In genomic region chr9:70510157-70510770, GRCh38 we compare ENCODE assay signal across 9 cellular contexts.
DNase-seq lines count a peak whose midpoint lies in the region; ATAC-seq, FAIRE-seq and TF ChIP-seq lines count a peak whose summit lies in the region.
"Had no signal": no experiment of that assay in that cellular context is flagged by ENCODE, and none has a peak within 500 bp of the region (broad histone marks: within the 10 kb centered on the region; RNA-seq: fewer than 3 reads in every experiment).

No MANE protein-coding gene starts in this region.

- H3K27ac ChIP-seq in K562 (ENCODE audit: extremely low read depth, low read depth, low read length) = no peak overlapping the region

- H3K4me3 ChIP-seq in K562 = no peak overlapping the region

- H3K9me3 ChIP-seq in K562 (replicated peaks; ENCODE audit: control insufficient read depth, insufficient read depth, low read depth, low read length) = no peaks in the 10 kb centered on the region

- BruUV-seq in K562 (replicated peaks; lab: Mats Ljungman, UMichigan) = no TSS peak

- DNase-seq in D721Med (ENCODE audit: insufficient read length, low spot score) (no peak), K562 (ENCODE audit: extremely low read depth in 1 of 4, low spot score in 3 of 4) (peak; percentile 36 to 55 (median 36)), mesothelial cell of epicardium (ENCODE audit: low spot score in 2 of 2, unreplicated experiment in 2 of 2) (no peak), NCI-H128 (lab: John Stamatoyannopoulos, UW; ENCODE audit: unreplicated experiment) (no peak), DMS114 treated with DMSO at 0.1 percent for 48 hours (lab: John Stamatoyannopoulos, UW; ENCODE audit: unreplicated experiment) (no peak), NCI-H1048 (lab: John Stamatoyannopoulos, UW) (no peak)
- no peak for DNase-seq in activated T-helper 2 cell treated with anti-CD3 and anti-CD28 coated beads, Interferon-gamma antibody, Interleukin-2, Interleukin-4, amounts not matched to agents 10 μg/mL and 5 μg/mL and 100 μg/mL, durations not matched to agents 14 hours and 24 hours and 36 hours (ENCODE audit: low spot score)

- in situ Hi-C loops in K562 (cut with MboI) = no loop called here

- H3K27me3 Mint-ChIP-seq in mesothelial cell of epicardium (ENCODE audit: low read depth) = no peaks in the 10 kb centered on the region
- no peaks in the 10 kb centered on the region for H3K27me3 Mint-ChIP-seq in activated T-helper 2 cell treated with anti-CD3 and anti-CD28 coated beads, Interferon-gamma antibody, Interleukin-2, Interleukin-4, amounts not matched to agents 10 μg/mL and 5 μg/mL and 100 μg/mL, durations not matched to agents 14 hours and 24 hours and 36 hours (ENCODE audit: low read depth)
- H3K27me3 Mint-ChIP-seq: stimulated activated naive CD8-positive, alpha-beta T cell treated with anti-CD3 and anti-CD28 coated beads, Interleukin-15, amount 100 ng/mL, for 72 hours had no signal

- H3K4me1 ChIP-seq in K562 (replicated peaks in 1 of 2; ENCODE audit: control insufficient read depth in 2 of 2, insufficient read depth in 2 of 2, low read length in 2 of 2) = no peaks in the 10 kb centered on the region; a peak in 2 of 5 replicates

- peak; percentile 45 for ATAC-seq in HG02678 (IDR thresholded peaks at IDR 0.05; ENCODE audit: unreplicated experiment)
- ATAC-seq in K562 = peak; percentile 88
- ATAC-seq: stimulated activated naive CD8-positive, alpha-beta T cell treated with anti-CD3 and anti-CD28 coated beads, Interleukin-15, amount 100 ng/mL, for 72 hours had no signal

- no peak overlapping the region for H3K4me2 ChIP-seq in K562 (ENCODE audit: insufficient read depth, low read length)

- peak in 1 of 2 experiments; percentile 34; a peak in 1 of 4 replicates for TF ChIP-seq RAD21 in K562 (CRISPR knock-in tag; conservative IDR thresholded peaks at IDR 0.05 in 1 of 2, IDR thresholded peaks at IDR 0.05 in 1 of 2)

- H3K27me3 ChIP-seq in K562 (ENCODE audit: control insufficient read depth in 2 of 2, insufficient read depth in 2 of 2, low read length in 2 of 2) = no peaks in the 10 kb centered on the region

- no peaks in the 10 kb centered on the region for H3K36me3 Mint-ChIP-seq in mesothelial cell of epicardium
- no peaks in the 10 kb centered on the region for H3K36me3 Mint-ChIP-seq in activated T-helper 2 cell treated with anti-CD3 and anti-CD28 coated beads, Interferon-gamma antibody, Interleukin-2, Interleukin-4, amounts not matched to agents 10 μg/mL and 5 μg/mL and 100 μg/mL, durations not matched to agents 14 hours and 24 hours and 36 hours (ENCODE audit: low read depth)

- peak; percentile 50 for TF ChIP-seq CTCF in D721Med (IDR thresholded peaks at IDR 0.05; ENCODE audit: insufficient read depth, missing control alignments)
- peak; percentile 44 to 54 (median 53); a peak in 5 of 6 replicates for TF ChIP-seq CTCF in K562 (IDR thresholded peaks at IDR 0.05 in 2 of 3, conservative IDR thresholded peaks at IDR 0.05 in 1 of 3; ENCODE audit: insufficient read depth in 2 of 3, low read depth in 1 of 3, low read length in 3 of 3)
- peak; percentile 32 for TF ChIP-seq CTCF in mesothelial cell of epicardium (IDR thresholded peaks at IDR 0.05; ENCODE audit: unreplicated experiment)

- no peak overlapping the region for H3K27ac Mint-ChIP-seq in mesothelial cell of epicardium
- no peak overlapping the region for H3K27ac Mint-ChIP-seq in activated T-helper 2 cell treated with anti-CD3 and anti-CD28 coated beads, Interferon-gamma antibody, Interleukin-2, Interleukin-4, amounts not matched to agents 10 μg/mL and 5 μg/mL and 100 μg/mL, durations not matched to agents 14 hours and 24 hours and 36 hours
- H3K27ac Mint-ChIP-seq: stimulated activated naive CD8-positive, alpha-beta T cell treated with anti-CD3 and anti-CD28 coated beads, Interleukin-15, amount 100 ng/mL, for 72 hours had no signal

- no peak overlapping the region for H3K9ac ChIP-seq in K562 (ENCODE audit: insufficient read depth in 1 of 2, low read depth in 2 of 2, low read length in 2 of 2)

- FAIRE-seq in D721Med (lab: Jason Lieb, UNC) (no peak), K562 (lab: Jason Lieb, UNC) (no peak)

- CTCF ChIA-PET in K562 (lab: Yijun Ruan, JAX; ENCODE audit: low intra/inter-chr PET ratio) = no interaction called here

- no peak overlapping the region for H2AFZ ChIP-seq in K562 (ENCODE audit: low read depth, low read length)

- no peaks in the 10 kb centered on the region for H3K9me3 Mint-ChIP-seq in mesothelial cell of epicardium
- H3K9me3 Mint-ChIP-seq in activated T-helper 2 cell treated with anti-CD3 and anti-CD28 coated beads, Interferon-gamma antibody, Interleukin-2, Interleukin-4, amounts not matched to agents 10 μg/mL and 5 μg/mL and 100 μg/mL, durations not matched to agents 14 hours and 24 hours and 36 hours = no peaks in the 10 kb centered on the region
- H3K9me3 Mint-ChIP-seq: stimulated activated naive CD8-positive, alpha-beta T cell treated with anti-CD3 and anti-CD28 coated beads, Interleukin-15, amount 100 ng/mL, for 72 hours had no signal

- no peak overlapping the region for H3K4me3 Mint-ChIP-seq in mesothelial cell of epicardium
- H3K4me3 Mint-ChIP-seq in activated T-helper 2 cell treated with anti-CD3 and anti-CD28 coated beads, Interferon-gamma antibody, Interleukin-2, Interleukin-4, amounts not matched to agents 10 μg/mL and 5 μg/mL and 100 μg/mL, durations not matched to agents 14 hours and 24 hours and 36 hours (ENCODE audit: low read depth) = no peak overlapping the region
- H3K4me3 Mint-ChIP-seq: stimulated activated naive CD8-positive, alpha-beta T cell treated with anti-CD3 and anti-CD28 coated beads, Interleukin-15, amount 100 ng/mL, for 72 hours had no signal

- TF ChIP-seq POLR2A in K562 (conservative IDR thresholded peaks at IDR 0.05) = no peak

- H4K20me1 ChIP-seq in K562 (replicated peaks; ENCODE audit: control insufficient read depth, insufficient read depth, low read length) = no peaks in the 10 kb centered on the region

- H3K4me1 Mint-ChIP-seq in mesothelial cell of epicardium = peaks cover 22% of the 10 kb centered on the region
- no peaks in the 10 kb centered on the region for H3K4me1 Mint-ChIP-seq in activated T-helper 2 cell treated with anti-CD3 and anti-CD28 coated beads, Interferon-gamma antibody, Interleukin-2, Interleukin-4, amounts not matched to agents 10 μg/mL and 5 μg/mL and 100 μg/mL, durations not matched to agents 14 hours and 24 hours and 36 hours (ENCODE audit: low read depth)

- intact Hi-C loops in K562 (cut with micrococcal nuclease) = no loop called here
- intact Hi-C loops in activated T-helper 2 cell treated with anti-CD3 and anti-CD28 coated beads, Interferon-gamma antibody, Interleukin-2, Interleukin-4, amounts not matched to agents 10 μg/mL and 5 μg/mL and 100 μg/mL, durations not matched to agents 14 hours and 24 hours and 36 hours (cut with micrococcal nuclease) = no loop called here

- no peaks in the 10 kb centered on the region for H3K79me2 ChIP-seq in K562 (ENCODE audit: control insufficient read depth, insufficient read depth, low read length)

- 46% methylated on average over 3 of the region's 3 CpGs for WGBS in K562 (ENCODE audit: insufficient coverage, low coverage, missing lambda C conversion rate)

- H3K9me1 ChIP-seq in K562 (ENCODE audit: control insufficient read depth, insufficient read depth, low read length) = no peaks in the 10 kb centered on the region

- POLR2A ChIA-PET in K562 (lab: Yijun Ruan, JAX) = interaction anchor here (0.6 kb wide), 1 partner anchor 91 kb away, joined by 3 read pairs; no protein-coding TSS in a partner anchor

- H3K36me3 ChIP-seq in K562 (ENCODE audit: control insufficient read depth, insufficient read depth, low read length) = no peaks in the 10 kb centered on the region

- no peak for TF ChIP-seq EP300 in K562 (IDR thresholded peaks at IDR 0.05; ENCODE audit: low read length)

TF ChIP-seq in K562, 482 proteins besides CTCF, POLR2A, EP300 and RAD21 (continues in another document):
- TF ChIP-seq CREB5 (CRISPR knock-in tag; IDR thresholded peaks at IDR 0.05) (no peak), NCOA6 (IDR thresholded peaks at IDR 0.05) (no peak), NBN (IDR thresholded peaks at IDR 0.05; ENCODE audit: low read depth) (no peak), REST (CRISPR knock-in tag; IDR thresholded peaks at IDR 0.05; ENCODE audit: low read depth) (no peak)

Comparison
In these comparisons a context has a peak if more than half of its experiments do, and no peak if none do; other contexts are left out.
1. DNase-seq: peak in K562 (4 of 4); none in D721Med (single experiment), mesothelial cell of epicardium (0 of 2), NCI-H128 (single experiment), activated T-helper 2 cell treated with anti-CD3 and anti-CD28 coated beads, Interferon-gamma antibody, Interleukin-2, Interleukin-4, amounts not matched to agents 10 μg/mL and 5 μg/mL and 100 μg/mL, durations not matched to agents 14 hours and 24 hours and 36 hours (single experiment), DMS114 treated with DMSO at 0.1 percent for 48 hours (single experiment) and NCI-H1048 (single experiment).
2. Peak in every context shown above with its lines, with median percentiles within 50 percentile points of each other: CTCF ChIP-seq.